ENCODE assay signal across 1 cellular context in genomic region chr12:51027342-51027835, GRCh38.
TF ChIP-seq lines count a peak whose summit lies in the region.

No MANE protein-coding gene starts in this region.

TF ChIP-seq in IMR-90, 13 proteins besides CTCF, POLR2A, EP300 and RAD21:
- TF ChIP-seq RCOR1 (IDR thresholded peaks at IDR 0.05; ENCODE audit: insufficient replicate concordance, low read length) (no peak), MXI1 (IDR thresholded peaks at IDR 0.05; ENCODE audit: borderline replicate concordance, low read depth, low read length) (no peak), CHD1 (IDR thresholded peaks at IDR 0.05; ENCODE audit: low read depth, low read length) (no peak)
- TF ChIP-seq, protein P1, sequence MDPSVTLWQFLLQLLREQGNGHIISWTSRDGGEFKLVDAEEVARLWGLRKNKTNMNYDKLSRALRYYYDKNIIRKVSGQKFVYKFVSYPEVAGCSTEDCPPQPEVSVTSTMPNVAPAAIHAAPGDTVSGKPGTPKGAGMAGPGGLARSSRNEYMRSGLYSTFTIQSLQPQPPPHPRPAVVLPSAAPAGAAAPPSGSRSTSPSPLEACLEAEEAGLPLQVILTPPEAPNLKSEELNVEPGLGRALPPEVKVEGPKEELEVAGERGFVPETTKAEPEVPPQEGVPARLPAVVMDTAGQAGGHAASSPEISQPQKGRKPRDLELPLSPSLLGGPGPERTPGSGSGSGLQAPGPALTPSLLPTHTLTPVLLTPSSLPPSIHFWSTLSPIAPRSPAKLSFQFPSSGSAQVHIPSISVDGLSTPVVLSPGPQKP (IDR thresholded peaks at IDR 0.05; ENCODE audit: borderline replicate concordance, low read depth, low read length) = no peak
